16 cellular contexts compared by ENCODE assay signal in genomic region chr13:40192516-40193257, GRCh38.
A peak's percentile ranks its signal among the peaks of the same experiment; 100 is the strongest.
DNase-seq lines count a peak whose midpoint lies in the region; ATAC-seq and TF ChIP-seq lines count a peak whose summit lies in the region.
"Had no signal": no experiment of that assay in that cellular context is flagged by ENCODE, and none has a peak within 500 bp of the region (broad histone marks: within the 10 kb centered on the region; RNA-seq: fewer than 3 reads in every experiment).

No MANE protein-coding gene starts in this region.

- H3K9me3 Mint-ChIP-seq in CD4-positive, alpha-beta T cell = no peaks in the 10 kb centered on the region
- no peaks in the 10 kb centered on the region for H3K9me3 Mint-ChIP-seq in glutamatergic neuron (ENCODE audit: unreplicated experiment)
- H3K9me3 Mint-ChIP-seq: neural progenitor cell had no signal

- 84 to 94% methylated on average over 13 of the region's 13 CpGs for WGBS in lung, 2 donors

- H3K27me3 Mint-ChIP-seq in CD4-positive, alpha-beta T cell = no peaks in the 10 kb centered on the region
- H3K27me3 Mint-ChIP-seq in glutamatergic neuron (ENCODE audit: unreplicated experiment) = no peaks in the 10 kb centered on the region
- H3K27me3 Mint-ChIP-seq: B cell had no signal

- POLR2A ChIA-PET in CD4-positive, alpha-beta T cell (lab: Charles Lee) = interaction anchor here (1.2 to 5.8 kb wide), 3 partner anchors 12 to 473 kb away, joined by 4 to 99 read pairs (median 31); partner anchors contain the start of gene FOXO1

- peak overlapping the region; percentile 43 for H3K9ac ChIP-seq in skeletal muscle satellite cell (ENCODE audit: low read depth, low read length)
- H3K9ac ChIP-seq: neural progenitor cell had no signal

- H3K36me3 Mint-ChIP-seq in CD4-positive, alpha-beta T cell (ENCODE audit: low read depth) = no peaks in the 10 kb centered on the region
- H3K36me3 Mint-ChIP-seq in glutamatergic neuron (ENCODE audit: unreplicated experiment) = no peaks in the 10 kb centered on the region

- H3K4me1 Mint-ChIP-seq in CD4-positive, alpha-beta T cell (ENCODE audit: low read depth) = peaks cover 85% of the 10 kb centered on the region
- H3K4me1 Mint-ChIP-seq in glutamatergic neuron (ENCODE audit: low read depth, unreplicated experiment) = peaks cover 16% of the 10 kb centered on the region

- H3K4me3 ChIP-seq in lung (no peak overlapping the region), skeletal muscle satellite cell (ENCODE audit: low read length) (no peak overlapping the region), brain microvascular endothelial cell (ENCODE audit: low read depth, low read length) (no peak overlapping the region)
- H3K4me3 ChIP-seq: GM12878, neural progenitor cell, SK-N-MC had no signal

- in situ Hi-C loops in brain microvascular endothelial cell (cut with HindIII; ENCODE audit: low pct_ligation_motif_present, low sequenced_read_pairs) = no loop called here

- CTCF ChIA-PET in CD4-positive, alpha-beta T cell (lab: Charles Lee) = no interaction called here

- no peak overlapping the region for H3K27ac ChIP-seq in CD4-positive, alpha-beta T cell (ENCODE audit: low read depth, low read length)
- peak overlapping the region; percentile 98 for H3K27ac ChIP-seq in caudate nucleus (ENCODE audit: low read depth, low read length)
- H3K27ac ChIP-seq in lung (ENCODE audit: low read depth in 1 of 2, low read length in 1 of 2) = peak overlapping the region; percentile 84 to 89
- no peak overlapping the region for H3K27ac ChIP-seq in brain microvascular endothelial cell
- H3K27ac ChIP-seq: neural progenitor cell, SK-N-MC, VCaP had no signal

- H3K9me3 ChIP-seq in CD4-positive, alpha-beta T cell (ENCODE audit: control insufficient read depth, low read length) = no peaks in the 10 kb centered on the region
- H3K9me3 ChIP-seq in lung (ENCODE audit: control insufficient read depth in 2 of 2, insufficient read depth in 1 of 2, low read length in 1 of 2) = no peaks in the 10 kb centered on the region
- H3K9me3 ChIP-seq in skeletal muscle satellite cell (replicated peaks; ENCODE audit: low read length) = no peaks in the 10 kb centered on the region

- peak overlapping the region; percentile 99 for H3K27ac Mint-ChIP-seq in CD4-positive, alpha-beta T cell
- H3K27ac Mint-ChIP-seq in glutamatergic neuron (ENCODE audit: unreplicated experiment) = no peak overlapping the region
- H3K27ac Mint-ChIP-seq: B cell had no signal

- intact Hi-C loops in CD4-positive, alpha-beta T cell (cut with DNase I, micrococcal nuclease) = no loop called here

- no peak for ATAC-seq in CD4-positive, alpha-beta T cell (ENCODE audit: poor library complexity)
- no peak for ATAC-seq in lung (ENCODE audit: insufficient read depth, low FRiP score)
- ATAC-seq in SK-N-SH treated with all-trans-retinoic acid at 6 μM for 48 hours = no peak
- ATAC-seq: GM12878 had no signal

- no peak for DNase-seq in CD4-positive, alpha-beta T cell
- DNase-seq in caudate nucleus (lab: John Stamatoyannopoulos, UW) = peak in 13 of 61 donors; percentile 7 to 64 (median 36)
- DNase-seq in lung (ENCODE audit: low spot score) = no peak
- DNase-seq in brain microvascular endothelial cell = no peak
- DNase-seq in glutamatergic neuron = no peak
- no peak for DNase-seq in amniotic stem cell (lab: John Stamatoyannopoulos, UW)
- DNase-seq: activated CD8-positive, alpha-beta memory T cell treated with anti-CD3 and anti-CD28 coated beads, Interleukin-2, amount 50 U/mL, for 4 hours; DND-41; NCI-H2171 had no signal

- no peak overlapping the region for H3K4me3 Mint-ChIP-seq in CD4-positive, alpha-beta T cell
- no peak overlapping the region for H3K4me3 Mint-ChIP-seq in glutamatergic neuron (ENCODE audit: unreplicated experiment)
- H3K4me3 Mint-ChIP-seq: B cell, neural progenitor cell had no signal

- no peak for TF ChIP-seq CTCF in CD4-positive, alpha-beta T cell (IDR thresholded peaks at IDR 0.05)
- TF ChIP-seq CTCF in lung (IDR thresholded peaks at IDR 0.05; ENCODE audit: control extremely low read depth, extremely low read depth) = no peak
- no peak for TF ChIP-seq CTCF in brain microvascular endothelial cell (IDR thresholded peaks at IDR 0.05; ENCODE audit: low read depth, low read length, missing control alignments)
- no peak for TF ChIP-seq CTCF in glutamatergic neuron (IDR thresholded peaks at IDR 0.05; ENCODE audit: partially characterized antibody, unreplicated experiment)

- H3K36me3 ChIP-seq in lung (ENCODE audit: control insufficient read depth in 2 of 2, insufficient read depth in 2 of 2, low read length in 2 of 2) (no peaks in the 10 kb centered on the region), skeletal muscle satellite cell (ENCODE audit: insufficient read depth, low read length) (no peaks in the 10 kb centered on the region), brain microvascular endothelial cell (replicated peaks) (no peaks in the 10 kb centered on the region)
- H3K36me3 ChIP-seq: neural progenitor cell had no signal

- H3K4me2 ChIP-seq in skeletal muscle satellite cell (ENCODE audit: low read length) = peak overlapping the region; percentile 52
- H3K4me2 ChIP-seq: neural progenitor cell had no signal

- H3K27me3 ChIP-seq in CD4-positive, alpha-beta T cell (ENCODE audit: control insufficient read depth, insufficient read depth, low read length) = no peaks in the 10 kb centered on the region
- H3K27me3 ChIP-seq in lung (ENCODE audit: control insufficient read depth, insufficient read depth) = no peaks in the 10 kb centered on the region
- no peaks in the 10 kb centered on the region for H3K27me3 ChIP-seq in skeletal muscle satellite cell (ENCODE audit: control insufficient read depth, insufficient read depth, low read length)
- H3K27me3 ChIP-seq in brain microvascular endothelial cell (replicated peaks) = no peaks in the 10 kb centered on the region
- H3K27me3 ChIP-seq: neural progenitor cell had no signal

- peaks cover 3 to 10% of the 10 kb centered on the region in 2 donors for H3K4me1 ChIP-seq in lung (ENCODE audit: control insufficient read depth in 2 of 2, insufficient read depth in 2 of 2, low read length in 2 of 2)
- peaks cover 52% of the 10 kb centered on the region for H3K4me1 ChIP-seq in skeletal muscle satellite cell (ENCODE audit: control insufficient read depth, insufficient read depth, low read length)

TF ChIP-seq in SK-N-SH treated with all-trans-retinoic acid at 6 μM for 48 hours, 23 proteins besides CTCF, POLR2A, EP300 and RAD21:
- TF ChIP-seq ISL1 (CRISPR knock-in tag; IDR thresholded peaks at IDR 0.05) (no peak), CSRNP3 (CRISPR knock-in tag; IDR thresholded peaks at IDR 0.05) (no peak), ZNF565 (CRISPR knock-in tag; conservative IDR thresholded peaks at IDR 0.05; ENCODE audit: low read depth) (no peak), ZNF70 (CRISPR knock-in tag; IDR thresholded peaks at IDR 0.05) (no peak), BACH2 (CRISPR knock-in tag; IDR thresholded peaks at IDR 0.05; ENCODE audit: borderline replicate concordance) (no peak), OSR1 (CRISPR knock-in tag; IDR thresholded peaks at IDR 0.05) (no peak), ZFP30 (CRISPR knock-in tag; IDR thresholded peaks at IDR 0.05) (no peak), ESRRG (CRISPR knock-in tag; IDR thresholded peaks at IDR 0.05) (no peak), ZNF8 (CRISPR knock-in tag; IDR thresholded peaks at IDR 0.05) (no peak), PPARA (CRISPR knock-in tag; IDR thresholded peaks at IDR 0.05; ENCODE audit: borderline replicate concordance) (no peak), CSDC2 (CRISPR knock-in tag; IDR thresholded peaks at IDR 0.05) (no peak), TCF4 (CRISPR knock-in tag; IDR thresholded peaks at IDR 0.05; ENCODE audit: borderline replicate concordance) (no peak), ARNTL (CRISPR knock-in tag; IDR thresholded peaks at IDR 0.05; ENCODE audit: borderline replicate concordance, low read depth) (no peak), PATZ1 (CRISPR knock-in tag; IDR thresholded peaks at IDR 0.05; ENCODE audit: borderline replicate concordance) (no peak), CREB5 (CRISPR knock-in tag; IDR thresholded peaks at IDR 0.05; ENCODE audit: low read depth) (no peak)

Comparison
In these comparisons a context has a peak if more than half of its experiments do, and no peak if none do; other contexts are left out.
1. H3K27ac ChIP-seq: peak in caudate nucleus (single experiment) and lung (2 of 2); none in CD4-positive, alpha-beta T cell (single experiment) and brain microvascular endothelial cell (single experiment).